2 cellular contexts compared by ENCODE assay signal in the genomic region with DNA sequence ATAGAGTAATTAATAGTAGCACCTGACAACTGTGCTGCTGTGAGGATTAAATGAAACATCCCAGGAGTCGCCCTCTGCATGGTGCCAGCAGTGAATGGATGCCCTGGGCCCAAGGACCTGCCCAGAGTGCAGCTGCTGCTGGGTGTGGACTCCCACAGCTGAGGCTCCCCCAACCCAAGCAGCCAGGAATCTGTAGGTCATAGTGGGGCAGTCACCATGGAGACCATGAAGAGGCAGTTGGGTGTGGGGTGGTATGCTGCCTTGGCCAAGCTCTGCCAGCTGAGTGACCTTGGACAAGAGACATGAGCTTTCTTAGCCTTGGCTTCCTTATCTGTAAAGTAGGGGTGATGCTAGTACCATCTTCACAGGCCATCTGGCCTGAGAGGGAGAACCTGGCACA.
A peak's percentile ranks its signal among the peaks of the same experiment; 100 is the strongest.
TF ChIP-seq lines count a peak whose summit lies in the region.

No MANE protein-coding gene starts in this region.

TF ChIP-seq in GM23338, 12 proteins besides CTCF, POLR2A, EP300 and RAD21:
- peak; percentile 11 for TF ChIP-seq EZH2 (IDR thresholded peaks at IDR 0.05; ENCODE audit: low read depth, unreplicated experiment)
- TF ChIP-seq, protein P1, sequence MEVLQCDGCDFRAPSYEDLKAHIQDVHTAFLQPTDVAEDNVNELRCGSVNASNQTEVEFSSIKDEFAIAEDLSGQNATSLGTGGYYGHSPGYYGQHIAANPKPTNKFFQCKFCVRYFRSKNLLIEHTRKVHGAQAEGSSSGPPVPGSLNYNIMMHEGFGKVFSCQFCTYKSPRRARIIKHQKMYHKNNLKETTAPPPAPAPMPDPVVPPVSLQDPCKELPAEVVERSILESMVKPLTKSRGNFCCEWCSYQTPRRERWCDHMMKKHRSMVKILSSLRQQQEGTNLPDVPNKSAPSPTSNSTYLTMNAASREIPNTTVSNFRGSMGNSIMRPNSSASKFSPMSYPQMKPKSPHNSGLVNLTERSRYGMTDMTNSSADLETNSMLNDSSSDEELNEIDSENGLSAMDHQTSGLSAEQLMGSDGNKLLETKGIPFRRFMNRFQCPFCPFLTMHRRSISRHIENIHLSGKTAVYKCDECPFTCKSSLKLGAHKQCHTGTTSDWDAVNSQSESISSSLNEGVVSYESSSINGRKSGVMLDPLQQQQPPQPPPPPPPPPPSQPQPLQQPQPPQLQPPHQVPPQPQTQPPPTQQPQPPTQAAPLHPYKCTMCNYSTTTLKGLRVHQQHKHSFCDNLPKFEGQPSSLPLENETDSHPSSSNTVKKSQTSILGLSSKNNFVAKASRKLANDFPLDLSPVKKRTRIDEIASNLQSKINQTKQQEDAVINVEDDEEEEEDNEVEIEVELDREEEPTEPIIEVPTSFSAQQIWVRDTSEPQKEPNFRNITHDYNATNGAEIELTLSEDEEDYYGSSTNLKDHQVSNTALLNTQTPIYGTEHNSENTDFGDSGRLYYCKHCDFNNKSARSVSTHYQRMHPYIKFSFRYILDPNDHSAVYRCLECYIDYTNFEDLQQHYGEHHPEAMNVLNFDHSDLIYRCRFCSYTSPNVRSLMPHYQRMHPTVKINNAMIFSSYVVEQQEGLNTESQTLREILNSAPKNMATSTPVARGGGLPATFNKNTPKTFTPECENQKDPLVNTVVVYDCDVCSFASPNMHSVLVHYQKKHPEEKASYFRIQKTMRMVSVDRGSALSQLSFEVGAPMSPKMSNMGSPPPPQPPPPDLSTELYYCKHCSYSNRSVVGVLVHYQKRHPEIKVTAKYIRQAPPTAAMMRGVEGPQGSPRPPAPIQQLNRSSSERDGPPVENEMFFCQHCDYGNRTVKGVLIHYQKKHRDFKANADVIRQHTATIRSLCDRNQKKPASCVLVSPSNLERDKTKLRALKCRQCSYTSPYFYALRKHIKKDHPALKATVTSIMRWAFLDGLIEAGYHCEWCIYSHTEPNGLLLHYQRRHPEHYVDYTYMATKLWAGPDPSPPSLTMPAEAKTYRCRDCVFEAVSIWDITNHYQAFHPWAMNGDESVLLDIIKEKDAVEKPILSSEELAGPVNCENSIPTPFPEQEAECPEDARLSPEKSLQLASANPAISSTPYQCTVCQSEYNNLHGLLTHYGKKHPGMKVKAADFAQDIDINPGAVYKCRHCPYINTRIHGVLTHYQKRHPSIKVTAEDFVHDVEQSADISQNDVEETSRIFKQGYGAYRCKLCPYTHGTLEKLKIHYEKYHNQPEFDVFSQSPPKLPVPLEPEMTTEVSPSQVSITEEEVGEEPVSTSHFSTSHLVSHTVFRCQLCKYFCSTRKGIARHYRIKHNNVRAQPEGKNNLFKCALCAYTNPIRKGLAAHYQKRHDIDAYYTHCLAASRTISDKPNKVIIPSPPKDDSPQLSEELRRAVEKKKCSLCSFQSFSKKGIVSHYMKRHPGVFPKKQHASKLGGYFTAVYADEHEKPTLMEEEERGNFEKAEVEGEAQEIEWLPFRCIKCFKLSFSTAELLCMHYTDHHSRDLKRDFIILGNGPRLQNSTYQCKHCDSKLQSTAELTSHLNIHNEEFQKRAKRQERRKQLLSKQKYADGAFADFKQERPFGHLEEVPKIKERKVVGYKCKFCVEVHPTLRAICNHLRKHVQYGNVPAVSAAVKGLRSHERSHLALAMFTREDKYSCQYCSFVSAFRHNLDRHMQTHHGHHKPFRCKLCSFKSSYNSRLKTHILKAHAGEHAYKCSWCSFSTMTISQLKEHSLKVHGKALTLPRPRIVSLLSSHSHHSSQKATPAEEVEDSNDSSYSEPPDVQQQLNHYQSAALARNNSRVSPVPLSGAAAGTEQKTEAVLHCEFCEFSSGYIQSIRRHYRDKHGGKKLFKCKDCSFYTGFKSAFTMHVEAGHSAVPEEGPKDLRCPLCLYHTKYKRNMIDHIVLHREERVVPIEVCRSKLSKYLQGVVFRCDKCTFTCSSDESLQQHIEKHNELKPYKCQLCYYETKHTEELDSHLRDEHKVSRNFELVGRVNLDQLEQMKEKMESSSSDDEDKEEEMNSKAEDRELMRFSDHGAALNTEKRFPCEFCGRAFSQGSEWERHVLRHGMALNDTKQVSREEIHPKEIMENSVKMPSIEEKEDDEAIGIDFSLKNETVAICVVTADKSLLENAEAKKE (CRISPR knock-in tag; IDR thresholded peaks at IDR 0.05): no peak

TF ChIP-seq in HepG2, 621 proteins besides CTCF, POLR2A, EP300 and RAD21:
- TF ChIP-seq ELF3 (CRISPR knock-in tag; IDR thresholded peaks at IDR 0.05): no peak
- TF ChIP-seq SP5 (CRISPR knock-in tag; IDR thresholded peaks at IDR 0.05; ENCODE audit: borderline replicate concordance, low read depth): no peak
- TF ChIP-seq TEAD2 (CRISPR knock-in tag; IDR thresholded peaks at IDR 0.05): no peak
- TF ChIP-seq ZNF335 (CRISPR knock-in tag; IDR thresholded peaks at IDR 0.05): no peak
- no peak for TF ChIP-seq ATM (IDR thresholded peaks at IDR 0.05; ENCODE audit: borderline replicate concordance)
- TF ChIP-seq ZFY (CRISPR knock-in tag; IDR thresholded peaks at IDR 0.05): no peak
- no peak for TF ChIP-seq ZNF761 (CRISPR knock-in tag; conservative IDR thresholded peaks at IDR 0.05)
- no peak for TF ChIP-seq U2AF2 (IDR thresholded peaks at IDR 0.05; ENCODE audit: low read depth, low read length)
- TF ChIP-seq, protein P2, sequence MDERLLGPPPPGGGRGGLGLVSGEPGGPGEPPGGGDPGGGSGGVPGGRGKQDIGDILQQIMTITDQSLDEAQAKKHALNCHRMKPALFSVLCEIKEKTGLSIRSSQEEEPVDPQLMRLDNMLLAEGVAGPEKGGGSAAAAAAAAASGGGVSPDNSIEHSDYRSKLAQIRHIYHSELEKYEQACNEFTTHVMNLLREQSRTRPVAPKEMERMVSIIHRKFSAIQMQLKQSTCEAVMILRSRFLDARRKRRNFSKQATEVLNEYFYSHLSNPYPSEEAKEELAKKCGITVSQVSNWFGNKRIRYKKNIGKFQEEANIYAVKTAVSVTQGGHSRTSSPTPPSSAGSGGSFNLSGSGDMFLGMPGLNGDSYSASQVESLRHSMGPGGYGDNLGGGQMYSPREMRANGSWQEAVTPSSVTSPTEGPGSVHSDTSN (CRISPR knock-in tag; IDR thresholded peaks at IDR 0.05): no peak
- TF ChIP-seq ZNF180 (CRISPR knock-in tag; IDR thresholded peaks at IDR 0.05; ENCODE audit: borderline replicate concordance, low read depth): no peak
- TF ChIP-seq, protein P3, sequence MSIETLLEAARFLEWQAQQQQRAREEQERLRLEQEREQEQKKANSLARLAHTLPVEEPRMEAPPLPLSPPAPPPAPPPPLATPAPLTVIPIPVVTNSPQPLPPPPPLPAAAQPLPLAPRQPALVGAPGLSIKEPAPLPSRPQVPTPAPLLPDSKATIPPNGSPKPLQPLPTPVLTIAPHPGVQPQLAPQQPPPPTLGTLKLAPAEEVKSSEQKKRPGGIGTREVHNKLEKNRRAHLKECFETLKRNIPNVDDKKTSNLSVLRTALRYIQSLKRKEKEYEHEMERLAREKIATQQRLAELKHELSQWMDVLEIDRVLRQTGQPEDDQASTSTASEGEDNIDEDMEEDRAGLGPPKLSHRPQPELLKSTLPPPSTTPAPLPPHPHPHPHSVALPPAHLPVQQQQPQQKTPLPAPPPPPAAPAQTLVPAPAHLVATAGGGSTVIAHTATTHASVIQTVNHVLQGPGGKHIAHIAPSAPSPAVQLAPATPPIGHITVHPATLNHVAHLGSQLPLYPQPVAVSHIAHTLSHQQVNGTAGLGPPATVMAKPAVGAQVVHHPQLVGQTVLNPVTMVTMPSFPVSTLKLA (IDR thresholded peaks at IDR 0.05): no peak
- TF ChIP-seq ZNF101 (CRISPR knock-in tag; IDR thresholded peaks at IDR 0.05; ENCODE audit: borderline replicate concordance, low read depth): no peak
- no peak for TF ChIP-seq MED8 (CRISPR knock-in tag; IDR thresholded peaks at IDR 0.05; ENCODE audit: insufficient replicate concordance)
- TF ChIP-seq ZNF367 (CRISPR knock-in tag; IDR thresholded peaks at IDR 0.05; ENCODE audit: borderline replicate concordance): no peak
